Comparison of ENCODE assay signal across 22 cellular contexts in genomic region chr5:178854284-178854683, GRCh38.
"Had no signal": no experiment of that assay in that cellular context is flagged by ENCODE, and none has a peak within 500 bp of the region (broad histone marks: within the 10 kb centered on the region; RNA-seq: fewer than 3 reads in every experiment).

No MANE protein-coding gene starts in this region.

- DNase-seq: KBM-7, NCI-H1092, NCI-H1105 treated with DMSO at 0.1 percent for 48 hours, NCI-H1417 treated with DMSO at 0.1 percent for 48 hours, NCI-H146, NCI-H1694 treated with DMSO at 0.1 percent for 48 hours, NCI-H1930, NCI-H2081, NCI-H2107, NCI-H2227 treated with DMSO at 0.1 percent for 48 hours, NCI-H446, NCI-H510A, NCI-H524 treated with DMSO at 0.1 percent for 48 hours, NCI-H69, NCI-H774, PC-3, SHP77 had no signal

- H3K9me3 Mint-ChIP-seq: IgD-negative memory B cell had no signal

- H3K36me3 Mint-ChIP-seq: IgD-negative memory B cell had no signal

- H3K4me3 ChIP-seq: SK-N-MC had no signal

- H3K4me3 Mint-ChIP-seq: IgD-negative memory B cell had no signal

- ATAC-seq: Panc1, PC-3 had no signal

- H3K27ac Mint-ChIP-seq: IgD-negative memory B cell had no signal

- H3K27ac ChIP-seq: HL-60, RWPE1, SK-N-MC had no signal
